In the genomic region with DNA sequence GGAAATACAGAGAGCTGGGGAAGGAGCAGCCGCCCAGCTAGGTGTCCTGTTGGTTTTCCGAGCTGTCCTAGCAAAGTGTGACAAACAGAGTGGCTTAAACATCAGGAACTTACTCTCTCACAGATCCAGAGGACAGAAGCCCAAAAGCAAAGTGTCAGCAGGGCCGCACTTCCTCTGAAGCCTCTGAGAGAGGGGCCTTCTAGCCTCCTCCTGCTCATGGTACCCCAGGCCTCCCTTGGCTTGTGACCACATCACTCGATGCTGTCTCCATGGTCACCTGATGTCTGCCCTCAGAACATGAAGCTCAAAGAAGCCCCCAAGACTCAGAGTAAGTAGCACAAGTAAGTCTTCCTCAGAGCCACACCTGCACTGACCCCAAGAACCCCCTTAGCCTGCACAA, we compare ENCODE assay signal across 30 cellular contexts.
"Had no signal": no experiment of that assay in that cellular context is flagged by ENCODE, and none has a peak within 500 bp of the region (broad histone marks: within the 10 kb centered on the region; RNA-seq: fewer than 3 reads in every experiment).

No MANE protein-coding gene starts in this region.

- H3K27me3 ChIP-seq: ascending aorta, body of pancreas, MG63 had no signal

- H3K36me3 ChIP-seq: ascending aorta, MG63 had no signal

- H3K9ac ChIP-seq: KMS-11 had no signal

- H3K27ac ChIP-seq: ascending aorta, body of pancreas, KMS-11, SK-N-MC, VCaP had no signal

- ATAC-seq: activated CD8-positive, alpha-beta T cell treated with anti-CD3 and anti-CD28 coated beads for 36 hours; activated naive CD8-positive, alpha-beta T cell treated with anti-CD3 and anti-CD28 coated beads, Interleukin-2, amount 50 U/mL, for 24 hours; body of pancreas; Panc1; Right ventricle myocardium inferior; T-cell had no signal

- DNase-seq: activated CD4-positive, alpha-beta T cell treated with anti-CD3 and anti-CD28 coated beads, Interleukin-2, amount 50 U/mL, for 1 hour; activated CD4-positive, CD25-positive, alpha-beta regulatory T cell; activated CD8-positive, alpha-beta memory T cell treated with anti-CD3 and anti-CD28 coated beads, Interleukin-2, amount 50 U/mL, for 4 hours; activated CD8-positive, alpha-beta T cell treated with anti-CD3 and anti-CD28 coated beads for 36 hours; activated effector memory CD4-positive, alpha-beta T cell treated with Interleukin-2 at 50 U/mL for 16 hours; activated naive CD4-positive, alpha-beta T cell treated with Interleukin-2 at 50 U/mL for 16 hours; activated naive CD8-positive, alpha-beta T cell treated with anti-CD3 and anti-CD28 coated beads, Interleukin-2, amount 50 U/mL, for 24 hours; activated T-cell treated with anti-CD3 and anti-CD28 coated beads, Interleukin-2, amount 50 U/mL, for 72 hours; amniotic stem cell; body of pancreas; central memory CD4-positive, alpha-beta T cell; MG63; MV-4-11; NCI-H1092 treated with DMSO at 0.1 percent for 48 hours; NCI-H1436 treated with DMSO at 0.1 percent for 48 hours; NCI-H1930; NCI-H2171 treated with DMSO at 0.1 percent for 48 hours; NCI-H226; NCI-H526; NCI-H774; OCI-M1; T-cell; T-helper 2 cell; T1000 had no signal

- H3K9me3 ChIP-seq: ascending aorta, body of pancreas, MG63 had no signal

- H3K4me1 ChIP-seq: ascending aorta, body of pancreas had no signal

- H3K4me2 ChIP-seq: KMS-11 had no signal

- H3K4me3 ChIP-seq: ascending aorta, body of pancreas, MG63, SK-N-MC had no signal
